ENCODE assay signal across 1 cellular context in the genomic region with DNA sequence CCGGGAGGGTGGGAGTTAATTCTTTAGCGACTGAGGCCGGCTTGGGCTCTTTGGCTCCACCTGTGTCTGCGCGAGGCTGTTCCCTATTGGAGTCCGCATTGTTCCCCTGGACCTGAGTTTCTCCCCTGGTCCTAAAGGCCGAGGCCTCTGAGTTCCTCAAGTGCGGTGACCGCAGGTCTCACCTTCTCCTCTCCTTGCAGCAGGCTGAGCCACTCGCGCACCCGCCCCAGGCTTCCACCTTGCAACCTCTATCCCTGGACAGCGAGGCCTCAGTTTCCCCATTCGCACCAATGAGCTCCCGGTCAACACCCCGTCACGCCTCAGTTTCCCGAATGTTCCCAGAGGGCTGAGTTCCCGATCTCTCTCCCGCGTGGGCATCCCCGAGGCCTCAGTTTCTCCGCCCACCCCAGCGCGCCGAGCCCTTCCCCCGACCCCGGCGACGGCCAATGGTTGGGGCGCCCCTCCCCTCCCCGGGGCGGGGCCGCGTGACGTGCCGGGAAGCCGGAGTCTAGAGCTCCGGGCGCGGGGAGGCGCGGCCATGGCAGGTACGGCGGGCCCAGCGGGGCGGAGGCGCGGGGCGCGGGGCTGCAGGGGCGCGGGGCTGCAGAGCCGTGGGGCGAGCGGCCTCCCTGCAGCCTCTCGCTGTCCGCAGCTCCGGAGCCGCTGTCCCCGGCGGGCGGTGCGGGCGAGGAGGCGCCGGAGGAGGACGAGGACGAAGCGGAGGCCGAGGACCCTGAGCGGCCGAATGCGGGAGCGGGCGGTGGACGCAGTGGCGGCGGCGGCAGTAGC.
TF ChIP-seq lines count a peak whose summit lies in the region.

A gene with protein sequence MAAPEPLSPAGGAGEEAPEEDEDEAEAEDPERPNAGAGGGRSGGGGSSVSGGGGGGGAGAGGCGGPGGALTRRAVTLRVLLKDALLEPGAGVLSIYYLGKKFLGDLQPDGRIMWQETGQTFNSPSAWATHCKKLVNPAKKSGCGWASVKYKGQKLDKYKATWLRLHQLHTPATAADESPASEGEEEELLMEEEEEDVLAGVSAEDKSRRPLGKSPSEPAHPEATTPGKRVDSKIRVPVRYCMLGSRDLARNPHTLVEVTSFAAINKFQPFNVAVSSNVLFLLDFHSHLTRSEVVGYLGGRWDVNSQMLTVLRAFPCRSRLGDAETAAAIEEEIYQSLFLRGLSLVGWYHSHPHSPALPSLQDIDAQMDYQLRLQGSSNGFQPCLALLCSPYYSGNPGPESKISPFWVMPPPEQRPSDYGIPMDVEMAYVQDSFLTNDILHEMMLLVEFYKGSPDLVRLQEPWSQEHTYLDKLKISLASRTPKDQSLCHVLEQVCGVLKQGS (plus strand): TSS at position 507 of the 789 bp plus-strand sequence. CDS start 32 bp downstream, at position 539.

TF ChIP-seq in K562, 482 proteins besides CTCF, POLR2A, EP300 and RAD21 (continued from another document and continues in another):
- TF ChIP-seq, protein P1, sequence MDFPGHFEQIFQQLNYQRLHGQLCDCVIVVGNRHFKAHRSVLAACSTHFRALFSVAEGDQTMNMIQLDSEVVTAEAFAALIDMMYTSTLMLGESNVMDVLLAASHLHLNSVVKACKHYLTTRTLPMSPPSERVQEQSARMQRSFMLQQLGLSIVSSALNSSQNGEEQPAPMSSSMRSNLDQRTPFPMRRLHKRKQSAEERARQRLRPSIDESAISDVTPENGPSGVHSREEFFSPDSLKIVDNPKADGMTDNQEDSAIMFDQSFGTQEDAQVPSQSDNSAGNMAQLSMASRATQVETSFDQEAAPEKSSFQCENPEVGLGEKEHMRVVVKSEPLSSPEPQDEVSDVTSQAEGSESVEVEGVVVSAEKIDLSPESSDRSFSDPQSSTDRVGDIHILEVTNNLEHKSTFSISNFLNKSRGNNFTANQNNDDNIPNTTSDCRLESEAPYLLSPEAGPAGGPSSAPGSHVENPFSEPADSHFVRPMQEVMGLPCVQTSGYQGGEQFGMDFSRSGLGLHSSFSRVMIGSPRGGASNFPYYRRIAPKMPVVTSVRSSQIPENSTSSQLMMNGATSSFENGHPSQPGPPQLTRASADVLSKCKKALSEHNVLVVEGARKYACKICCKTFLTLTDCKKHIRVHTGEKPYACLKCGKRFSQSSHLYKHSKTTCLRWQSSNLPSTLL (IDR thresholded peaks at IDR 0.05) = peak; percentile 85
- TF ChIP-seq ATF1 (CRISPR knock-in tag; IDR thresholded peaks at IDR 0.05) = 0 out of 2 replicates have a peak, but pooled peaks have one; percentile 27
- TF ChIP-seq ATF1 (tag; IDR thresholded peaks at IDR 0.05) = peak; percentile 76
- TF ChIP-seq SIN3A (IDR thresholded peaks at IDR 0.05; ENCODE audit: borderline replicate concordance in 2 of 2, control insufficient read depth in 1 of 2, low read depth in 2 of 2, low read length in 2 of 2) = peak; percentile 12 to 27; a peak in 2 of 4 replicates
- TF ChIP-seq NFRKB (IDR thresholded peaks at IDR 0.05; ENCODE audit: low read depth) = 0 out of 2 replicates have a peak, but pooled peaks have one; percentile 39
- TF ChIP-seq MTA1 (IDR thresholded peaks at IDR 0.05; ENCODE audit: borderline replicate concordance) = peak; percentile 82
- peak; percentile 28 for TF ChIP-seq SAP30 (IDR thresholded peaks at IDR 0.05; ENCODE audit: borderline replicate concordance, insufficient read depth, low read depth, low read length, poor library complexity, severe bottlenecking)
- peak in 1 of 2 experiments; percentile 67; a peak in 1 of 3 replicates for TF ChIP-seq CBX3 (IDR thresholded peaks at IDR 0.05; ENCODE audit: borderline replicate concordance in 1 of 2, low read length in 2 of 2)
- peak; percentile 73 for TF ChIP-seq TBP (optimal IDR thresholded peaks at IDR 0.05; ENCODE audit: low read depth, low read length)
- TF ChIP-seq ZBTB7A (IDR thresholded peaks at IDR 0.05; ENCODE audit: borderline replicate concordance, control insufficient read depth, low read depth, low read length) = peak; percentile 30
- TF ChIP-seq, protein P2, sequence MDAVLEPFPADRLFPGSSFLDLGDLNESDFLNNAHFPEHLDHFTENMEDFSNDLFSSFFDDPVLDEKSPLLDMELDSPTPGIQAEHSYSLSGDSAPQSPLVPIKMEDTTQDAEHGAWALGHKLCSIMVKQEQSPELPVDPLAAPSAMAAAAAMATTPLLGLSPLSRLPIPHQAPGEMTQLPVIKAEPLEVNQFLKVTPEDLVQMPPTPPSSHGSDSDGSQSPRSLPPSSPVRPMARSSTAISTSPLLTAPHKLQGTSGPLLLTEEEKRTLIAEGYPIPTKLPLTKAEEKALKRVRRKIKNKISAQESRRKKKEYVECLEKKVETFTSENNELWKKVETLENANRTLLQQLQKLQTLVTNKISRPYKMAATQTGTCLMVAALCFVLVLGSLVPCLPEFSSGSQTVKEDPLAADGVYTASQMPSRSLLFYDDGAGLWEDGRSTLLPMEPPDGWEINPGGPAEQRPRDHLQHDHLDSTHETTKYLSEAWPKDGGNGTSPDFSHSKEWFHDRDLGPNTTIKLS (IDR thresholded peaks at IDR 0.05; ENCODE audit: borderline replicate concordance, low read depth) = no peak
- no peak for TF ChIP-seq ZNF75A (CRISPR knock-in tag; IDR thresholded peaks at IDR 0.05)
- no peak for TF ChIP-seq NR2C2 (CRISPR knock-in tag; IDR thresholded peaks at IDR 0.05)
- peak; percentile 57 for TF ChIP-seq NR2C2 (tag; IDR thresholded peaks at IDR 0.05)
- peak; percentile 56 for TF ChIP-seq TAF1 (IDR thresholded peaks at IDR 0.05; ENCODE audit: control insufficient read depth, extremely low read depth, insufficient read depth, low read length, severe bottlenecking)
- TF ChIP-seq, protein P3, sequence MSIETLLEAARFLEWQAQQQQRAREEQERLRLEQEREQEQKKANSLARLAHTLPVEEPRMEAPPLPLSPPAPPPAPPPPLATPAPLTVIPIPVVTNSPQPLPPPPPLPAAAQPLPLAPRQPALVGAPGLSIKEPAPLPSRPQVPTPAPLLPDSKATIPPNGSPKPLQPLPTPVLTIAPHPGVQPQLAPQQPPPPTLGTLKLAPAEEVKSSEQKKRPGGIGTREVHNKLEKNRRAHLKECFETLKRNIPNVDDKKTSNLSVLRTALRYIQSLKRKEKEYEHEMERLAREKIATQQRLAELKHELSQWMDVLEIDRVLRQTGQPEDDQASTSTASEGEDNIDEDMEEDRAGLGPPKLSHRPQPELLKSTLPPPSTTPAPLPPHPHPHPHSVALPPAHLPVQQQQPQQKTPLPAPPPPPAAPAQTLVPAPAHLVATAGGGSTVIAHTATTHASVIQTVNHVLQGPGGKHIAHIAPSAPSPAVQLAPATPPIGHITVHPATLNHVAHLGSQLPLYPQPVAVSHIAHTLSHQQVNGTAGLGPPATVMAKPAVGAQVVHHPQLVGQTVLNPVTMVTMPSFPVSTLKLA (conservative IDR thresholded peaks at IDR 0.05) = peak; percentile 47 to 72; a peak in 3 of 4 replicates
- TF ChIP-seq, protein P4, sequence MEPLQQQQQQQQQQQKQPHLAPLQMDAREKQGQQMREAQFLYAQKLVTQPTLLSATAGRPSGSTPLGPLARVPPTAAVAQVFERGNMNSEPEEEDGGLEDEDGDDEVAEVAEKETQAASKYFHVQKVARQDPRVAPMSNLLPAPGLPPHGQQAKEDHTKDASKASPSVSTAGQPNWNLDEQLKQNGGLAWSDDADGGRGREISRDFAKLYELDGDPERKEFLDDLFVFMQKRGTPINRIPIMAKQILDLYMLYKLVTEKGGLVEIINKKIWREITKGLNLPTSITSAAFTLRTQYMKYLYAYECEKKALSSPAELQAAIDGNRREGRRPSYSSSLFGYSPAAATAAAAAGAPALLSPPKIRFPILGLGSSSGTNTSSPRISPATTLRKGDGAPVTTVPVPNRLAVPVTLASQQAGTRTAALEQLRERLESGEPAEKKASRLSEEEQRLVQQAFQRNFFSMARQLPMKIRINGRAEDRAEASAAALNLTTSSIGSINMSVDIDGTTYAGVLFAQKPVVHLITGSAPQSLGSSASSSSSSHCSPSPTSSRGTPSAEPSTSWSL (CRISPR knock-in tag; IDR thresholded peaks at IDR 0.05; ENCODE audit: borderline replicate concordance) = 0 out of 2 replicates have a peak, but pooled peaks have one; percentile 11
- peak; percentile 2; the same call in 1 of the 2 replicates for TF ChIP-seq FOSL1 (tag; conservative IDR thresholded peaks at IDR 0.05)
- TF ChIP-seq TCF7 (IDR thresholded peaks at IDR 0.05; ENCODE audit: borderline replicate concordance) = 0 out of 2 replicates have a peak, but pooled peaks have one; percentile 59
- TF ChIP-seq NRF1 (conservative IDR thresholded peaks at IDR 0.05 in 1 of 2, IDR thresholded peaks at IDR 0.05 in 1 of 2) = peak; percentile 89 to 90
- peak; percentile 33 for TF ChIP-seq POLR2B (IDR thresholded peaks at IDR 0.05; ENCODE audit: low read depth, partially characterized antibody)
- TF ChIP-seq BMI1 (IDR thresholded peaks at IDR 0.05; ENCODE audit: low read length) = no peak
- no peak for TF ChIP-seq ARID2 (IDR thresholded peaks at IDR 0.05)
- TF ChIP-seq ZNF584 (CRISPR knock-in tag; IDR thresholded peaks at IDR 0.05; ENCODE audit: low read depth) = peak; percentile 79; the same call in 1 of the 2 replicates
- TF ChIP-seq, protein P5, sequence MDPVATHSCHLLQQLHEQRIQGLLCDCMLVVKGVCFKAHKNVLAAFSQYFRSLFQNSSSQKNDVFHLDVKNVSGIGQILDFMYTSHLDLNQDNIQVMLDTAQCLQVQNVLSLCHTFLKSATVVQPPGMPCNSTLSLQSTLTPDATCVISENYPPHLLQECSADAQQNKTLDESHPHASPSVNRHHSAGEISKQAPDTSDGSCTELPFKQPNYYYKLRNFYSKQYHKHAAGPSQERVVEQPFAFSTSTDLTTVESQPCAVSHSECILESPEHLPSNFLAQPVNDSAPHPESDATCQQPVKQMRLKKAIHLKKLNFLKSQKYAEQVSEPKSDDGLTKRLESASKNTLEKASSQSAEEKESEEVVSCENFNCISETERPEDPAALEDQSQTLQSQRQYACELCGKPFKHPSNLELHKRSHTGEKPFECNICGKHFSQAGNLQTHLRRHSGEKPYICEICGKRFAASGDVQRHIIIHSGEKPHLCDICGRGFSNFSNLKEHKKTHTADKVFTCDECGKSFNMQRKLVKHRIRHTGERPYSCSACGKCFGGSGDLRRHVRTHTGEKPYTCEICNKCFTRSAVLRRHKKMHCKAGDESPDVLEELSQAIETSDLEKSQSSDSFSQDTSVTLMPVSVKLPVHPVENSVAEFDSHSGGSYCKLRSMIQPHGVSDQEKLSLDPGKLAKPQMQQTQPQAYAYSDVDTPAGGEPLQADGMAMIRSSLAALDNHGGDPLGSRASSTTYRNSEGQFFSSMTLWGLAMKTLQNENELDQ (CRISPR knock-in tag; IDR thresholded peaks at IDR 0.05; ENCODE audit: borderline replicate concordance) = no peak
- TF ChIP-seq CC2D1A (IDR thresholded peaks at IDR 0.05) = peak; percentile 94
- peak; percentile 57 for TF ChIP-seq TEAD4 (IDR thresholded peaks at IDR 0.05; ENCODE audit: low read length)
- TF ChIP-seq TEAD4 (CRISPR knock-in tag; IDR thresholded peaks at IDR 0.05; ENCODE audit: borderline replicate concordance) = no peak
- no peak for TF ChIP-seq SPI1 (IDR thresholded peaks at IDR 0.05; ENCODE audit: borderline replicate concordance, low read depth, low read length)
- TF ChIP-seq, protein P6, sequence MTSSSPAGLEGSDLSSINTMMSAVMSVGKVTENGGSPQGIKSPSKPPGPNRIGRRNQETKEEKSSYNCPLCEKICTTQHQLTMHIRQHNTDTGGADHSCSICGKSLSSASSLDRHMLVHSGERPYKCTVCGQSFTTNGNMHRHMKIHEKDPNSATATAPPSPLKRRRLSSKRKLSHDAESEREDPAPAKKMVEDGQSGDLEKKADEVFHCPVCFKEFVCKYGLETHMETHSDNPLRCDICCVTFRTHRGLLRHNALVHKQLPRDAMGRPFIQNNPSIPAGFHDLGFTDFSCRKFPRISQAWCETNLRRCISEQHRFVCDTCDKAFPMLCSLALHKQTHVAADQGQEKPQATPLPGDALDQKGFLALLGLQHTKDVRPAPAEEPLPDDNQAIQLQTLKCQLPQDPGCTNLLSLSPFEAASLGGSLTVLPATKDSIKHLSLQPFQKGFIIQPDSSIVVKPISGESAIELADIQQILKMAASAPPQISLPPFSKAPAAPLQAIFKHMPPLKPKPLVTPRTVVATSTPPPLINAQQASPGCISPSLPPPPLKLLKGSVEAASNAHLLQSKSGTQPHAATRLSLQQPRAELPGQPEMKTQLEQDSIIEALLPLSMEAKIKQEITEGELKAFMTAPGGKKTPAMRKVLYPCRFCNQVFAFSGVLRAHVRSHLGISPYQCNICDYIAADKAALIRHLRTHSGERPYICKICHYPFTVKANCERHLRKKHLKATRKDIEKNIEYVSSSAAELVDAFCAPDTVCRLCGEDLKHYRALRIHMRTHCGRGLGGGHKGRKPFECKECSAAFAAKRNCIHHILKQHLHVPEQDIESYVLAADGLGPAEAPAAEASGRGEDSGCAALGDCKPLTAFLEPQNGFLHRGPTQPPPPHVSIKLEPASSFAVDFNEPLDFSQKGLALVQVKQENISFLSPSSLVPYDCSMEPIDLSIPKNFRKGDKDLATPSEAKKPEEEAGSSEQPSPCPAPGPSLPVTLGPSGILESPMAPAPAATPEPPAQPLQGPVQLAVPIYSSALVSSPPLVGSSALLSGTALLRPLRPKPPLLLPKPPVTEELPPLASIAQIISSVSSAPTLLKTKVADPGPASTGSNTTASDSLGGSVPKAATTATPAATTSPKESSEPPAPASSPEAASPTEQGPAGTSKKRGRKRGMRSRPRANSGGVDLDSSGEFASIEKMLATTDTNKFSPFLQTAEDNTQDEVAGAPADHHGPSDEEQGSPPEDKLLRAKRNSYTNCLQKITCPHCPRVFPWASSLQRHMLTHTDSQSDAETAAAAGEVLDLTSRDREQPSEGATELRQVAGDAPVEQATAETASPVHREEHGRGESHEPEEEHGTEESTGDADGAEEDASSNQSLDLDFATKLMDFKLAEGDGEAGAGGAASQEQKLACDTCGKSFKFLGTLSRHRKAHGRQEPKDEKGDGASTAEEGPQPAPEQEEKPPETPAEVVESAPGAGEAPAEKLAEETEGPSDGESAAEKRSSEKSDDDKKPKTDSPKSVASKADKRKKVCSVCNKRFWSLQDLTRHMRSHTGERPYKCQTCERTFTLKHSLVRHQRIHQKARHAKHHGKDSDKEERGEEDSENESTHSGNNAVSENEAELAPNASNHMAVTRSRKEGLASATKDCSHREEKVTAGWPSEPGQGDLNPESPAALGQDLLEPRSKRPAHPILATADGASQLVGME (CRISPR knock-in tag; IDR thresholded peaks at IDR 0.05) = 0 out of 2 replicates have a peak, but pooled peaks have one; percentile 17
- TF ChIP-seq, protein P7, sequence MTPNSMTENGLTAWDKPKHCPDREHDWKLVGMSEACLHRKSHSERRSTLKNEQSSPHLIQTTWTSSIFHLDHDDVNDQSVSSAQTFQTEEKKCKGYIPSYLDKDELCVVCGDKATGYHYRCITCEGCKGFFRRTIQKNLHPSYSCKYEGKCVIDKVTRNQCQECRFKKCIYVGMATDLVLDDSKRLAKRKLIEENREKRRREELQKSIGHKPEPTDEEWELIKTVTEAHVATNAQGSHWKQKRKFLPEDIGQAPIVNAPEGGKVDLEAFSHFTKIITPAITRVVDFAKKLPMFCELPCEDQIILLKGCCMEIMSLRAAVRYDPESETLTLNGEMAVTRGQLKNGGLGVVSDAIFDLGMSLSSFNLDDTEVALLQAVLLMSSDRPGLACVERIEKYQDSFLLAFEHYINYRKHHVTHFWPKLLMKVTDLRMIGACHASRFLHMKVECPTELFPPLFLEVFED (CRISPR knock-in tag; conservative IDR thresholded peaks at IDR 0.05) = peak; percentile 61; the same call in 1 of the 2 replicates
- TF ChIP-seq TAF7 (tag; IDR thresholded peaks at IDR 0.05) = peak; percentile 75
- peak; percentile 86 for TF ChIP-seq L3MBTL2 (IDR thresholded peaks at IDR 0.05)
- peak; percentile 77 for TF ChIP-seq CHD4 (IDR thresholded peaks at IDR 0.05; ENCODE audit: insufficient read depth, insufficient replicate concordance, low read depth, low read length, poor library complexity, severe bottlenecking)
- peak; percentile 56; the same call in 1 of the 2 replicates for TF ChIP-seq DPF2 (IDR thresholded peaks at IDR 0.05)
- TF ChIP-seq ELF4 (CRISPR knock-in tag; IDR thresholded peaks at IDR 0.05) = 0 out of 2 replicates have a peak, but pooled peaks have one; percentile 9
- TF ChIP-seq RBFOX2 (IDR thresholded peaks at IDR 0.05; ENCODE audit: low read depth, low read length) = peak; percentile 83
- peak; percentile 77 for TF ChIP-seq ZFX (CRISPR knock-in tag; IDR thresholded peaks at IDR 0.05)
